Comparison of ENCODE assay signal across 19 cellular contexts in the genomic region with DNA sequence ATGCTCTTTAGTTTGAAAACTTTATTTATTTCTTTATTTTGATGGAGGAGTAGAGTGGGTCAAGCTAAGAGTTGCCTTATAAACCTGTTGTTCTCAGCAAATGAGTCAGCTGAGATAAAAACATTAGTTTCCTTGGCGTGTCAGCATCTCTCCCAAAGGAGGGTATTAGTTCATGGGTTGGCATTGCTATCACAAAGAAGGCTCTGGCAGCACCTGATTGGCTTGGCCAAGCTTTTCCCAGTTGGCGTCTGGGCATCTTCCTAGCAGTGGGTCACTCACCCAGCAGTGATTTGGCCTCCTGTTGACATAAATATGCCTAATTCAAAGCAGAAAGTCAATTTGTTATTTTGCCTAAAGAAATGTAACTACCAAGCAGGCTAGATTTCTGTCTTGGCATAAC.
DNase-seq lines count a peak whose midpoint lies in the region; ATAC-seq and TF ChIP-seq lines count a peak whose summit lies in the region.
"Had no signal": no experiment of that assay in that cellular context is flagged by ENCODE, and none has a peak within 500 bp of the region (broad histone marks: within the 10 kb centered on the region; RNA-seq: fewer than 3 reads in every experiment).

No MANE protein-coding gene starts in this region.

- POLR2A ChIA-PET in activated CD4-positive, alpha-beta T cell treated with anti-CD3 and anti-CD28 coated beads, Interleukin-2, amount 10 ng/mL, durations not matched to agents 7 days and 5 days (lab: Charles Lee), result no interaction called here
- POLR2A ChIA-PET in T-cell (lab: Charles Lee), result interaction anchor here in 1 of 2 donors (0.6 kb wide), 1 partner anchor 11 kb away, joined by 5 read pairs; no protein-coding TSS in a partner anchor

- no peak overlapping the region for H3K27ac Mint-ChIP-seq in activated CD4-positive, alpha-beta T cell treated with anti-CD3 and anti-CD28 coated beads, Interleukin-2, amount 10 ng/mL, durations not matched to agents 7 days and 5 days
- no peak overlapping the region for H3K27ac Mint-ChIP-seq in T-cell
- H3K27ac Mint-ChIP-seq: CD4-positive, alpha-beta T cell; H9 had no signal

- H3K36me3 Mint-ChIP-seq in activated CD4-positive, alpha-beta T cell treated with anti-CD3 and anti-CD28 coated beads, Interleukin-2, amount 10 ng/mL, durations not matched to agents 7 days and 5 days (ENCODE audit: low read depth), result no peaks in the 10 kb centered on the region
- H3K36me3 Mint-ChIP-seq in T-cell, result no peaks in the 10 kb centered on the region

- H2BK5ac ChIP-seq in mesenchymal stem cell (ENCODE audit: low read depth, low read length, poor library complexity, severe bottlenecking), result no peak overlapping the region

- no peaks in the 10 kb centered on the region for H3K79me1 ChIP-seq in mesenchymal stem cell (replicated peaks; ENCODE audit: low read length, poor library complexity, severe bottlenecking)

- H3K9me3 ChIP-seq in MG63, result peaks cover 4% of the 10 kb centered on the region; the same call in 1 of the 2 replicates
- no peaks in the 10 kb centered on the region for H3K9me3 ChIP-seq in mesenchymal stem cell (ENCODE audit: control insufficient read depth, low read length)
- H3K9me3 ChIP-seq: Caco-2 had no signal

- no peak overlapping the region for H2BK15ac ChIP-seq in mesenchymal stem cell (ENCODE audit: low read depth, poor library complexity, severe bottlenecking)

- no peak overlapping the region for H3K4me2 ChIP-seq in mesenchymal stem cell (ENCODE audit: low read length, poor library complexity, severe bottlenecking)
- H3K4me2 ChIP-seq: A549 had no signal

- H3K4me1 Mint-ChIP-seq in activated CD4-positive, alpha-beta T cell treated with anti-CD3 and anti-CD28 coated beads, Interleukin-2, amount 10 ng/mL, durations not matched to agents 7 days and 5 days, result no peaks in the 10 kb centered on the region
- no peaks in the 10 kb centered on the region for H3K4me1 Mint-ChIP-seq in T-cell

- H3K4ac ChIP-seq in mesenchymal stem cell (ENCODE audit: low read depth in 1 of 2, low read length in 2 of 2), result no peak overlapping the region

- no peak overlapping the region for H4K8ac ChIP-seq in mesenchymal stem cell (ENCODE audit: low read length)

- H3K4me3 ChIP-seq in MG63, result no peak overlapping the region
- H3K4me3 ChIP-seq in cardiac fibroblast (replicated peaks in 1 of 2; ENCODE audit: low read depth in 2 of 2, low read length in 2 of 2), result no peak overlapping the region
- no peak overlapping the region for H3K4me3 ChIP-seq in mesenchymal stem cell (ENCODE audit: insufficient read depth in 1 of 2, low read depth in 1 of 2, low read length in 2 of 2)
- H3K4me3 ChIP-seq: A549, GM12878 had no signal

- peaks cover 10% of the 10 kb centered on the region for H3K27me3 Mint-ChIP-seq in activated CD4-positive, alpha-beta T cell treated with anti-CD3 and anti-CD28 coated beads, Interleukin-2, amount 10 ng/mL, durations not matched to agents 7 days and 5 days
- peaks cover 3 to 12% of the 10 kb centered on the region in 2 donors for H3K27me3 Mint-ChIP-seq in T-cell
- H3K27me3 Mint-ChIP-seq: CD4-positive, alpha-beta T cell had no signal

- H3K9me3 Mint-ChIP-seq in activated CD4-positive, alpha-beta T cell treated with anti-CD3 and anti-CD28 coated beads, Interleukin-2, amount 10 ng/mL, durations not matched to agents 7 days and 5 days, result no peaks in the 10 kb centered on the region
- H3K9me3 Mint-ChIP-seq in T-cell, result no peaks in the 10 kb centered on the region
- H3K9me3 Mint-ChIP-seq: CD4-positive, alpha-beta T cell; H9 had no signal

- no peak for TF ChIP-seq CTCF in cardiac fibroblast (IDR thresholded peaks at IDR 0.05; ENCODE audit: low read depth, low read length)

- in situ Hi-C loops in G401 (cut with HindIII; ENCODE audit: low sequenced_read_pairs), result no loop called here

- H2BK12ac ChIP-seq in mesenchymal stem cell (ENCODE audit: low read length in 2 of 2), result peak overlapping the region in 1 of 2 experiments; percentile 65

- H4K91ac ChIP-seq in mesenchymal stem cell (ENCODE audit: low read length), result no peak overlapping the region

- H2AFZ ChIP-seq in mesenchymal stem cell (ENCODE audit: low read depth, low read length), result no peak overlapping the region

- H3K27me3 ChIP-seq in MG63 (no peaks in the 10 kb centered on the region), mesenchymal stem cell (ENCODE audit: control insufficient read depth in 1 of 2, insufficient read depth in 1 of 2, low read length in 2 of 2) (no peaks in the 10 kb centered on the region)

- no peaks in the 10 kb centered on the region for H3K36me3 ChIP-seq in MG63
- H3K36me3 ChIP-seq in mesenchymal stem cell (ENCODE audit: control insufficient read depth in 1 of 2, insufficient read depth in 2 of 2, low read depth in 1 of 2, low read length in 2 of 2), result no peaks in the 10 kb centered on the region

- ATAC-seq in T-cell (replicated peaks in 1 of 4), result no peak
- ATAC-seq: A549, GM12878, HepG2 had no signal

- peaks cover 8% of the 10 kb centered on the region for H3K4me1 ChIP-seq in mesenchymal stem cell (ENCODE audit: control insufficient read depth, insufficient read depth, low read depth, low read length)
- H3K4me1 ChIP-seq: Caco-2 had no signal

- H2AK5ac ChIP-seq in mesenchymal stem cell (ENCODE audit: low read length, severe bottlenecking), result peak overlapping the region; percentile 16

- H3K14ac ChIP-seq in mesenchymal stem cell (ENCODE audit: low read length in 2 of 2), result no peak overlapping the region

- H3K23ac ChIP-seq in mesenchymal stem cell (ENCODE audit: low read length in 2 of 2), result no peak overlapping the region

- no peak overlapping the region for H2BK120ac ChIP-seq in mesenchymal stem cell (ENCODE audit: low read depth, low read length)

- CTCF ChIA-PET in activated CD4-positive, alpha-beta T cell treated with anti-CD3 and anti-CD28 coated beads, Interleukin-2, amount 10 ng/mL, durations not matched to agents 7 days and 5 days (lab: Charles Lee), result no interaction called here
- CTCF ChIA-PET in T-cell (lab: Charles Lee), result no interaction called here

- DNase-seq in G401 (ENCODE audit: low spot score), result peak; percentile 89
- DNase-seq in MG63, result peak; percentile 75
- DNase-seq in cardiac fibroblast (ENCODE audit: low read depth in 2 of 2), result peak; percentile 20 to 33
- no peak for DNase-seq in mesenchymal stem cell
- no peak for DNase-seq in activated naive CD4-positive, alpha-beta T cell treated with anti-CD3 and anti-CD28 coated beads, Interleukin-2, amount 50 U/mL, for 16 hours
- DNase-seq in HuH-7 (ENCODE audit: low spot score), result no peak
- DNase-seq in activated CD4-positive, alpha-beta T cell treated with anti-CD3 and anti-CD28 coated beads, Interleukin-2, amount 10 ng/mL, durations not matched to agents 7 days and 5 days, result no peak
- DNase-seq in T-cell, result no peak
- DNase-seq: AML-193; Caco-2; CD4-positive, alpha-beta T cell; DMS79; GF-D8; H9 had no signal

- H3K4me3 Mint-ChIP-seq in activated CD4-positive, alpha-beta T cell treated with anti-CD3 and anti-CD28 coated beads, Interleukin-2, amount 10 ng/mL, durations not matched to agents 7 days and 5 days, result no peak overlapping the region
- no peak overlapping the region for H3K4me3 Mint-ChIP-seq in T-cell
- H3K4me3 Mint-ChIP-seq: CD4-positive, alpha-beta T cell; H9 had no signal

- 89% methylated on average over 2 of the region's 2 CpGs for WGBS in mesenchymal stem cell

- H3K27ac ChIP-seq in mesenchymal stem cell (ENCODE audit: low read length, poor library complexity, severe bottlenecking), result no peak overlapping the region
- H3K27ac ChIP-seq: 22Rv1, A549, C4-2B had no signal

- H3K9ac ChIP-seq in mesenchymal stem cell (ENCODE audit: low read length), result no peak overlapping the region

- peak overlapping the region in 1 of 2 experiments; percentile 29 for H3K18ac ChIP-seq in mesenchymal stem cell (ENCODE audit: low read depth in 1 of 2, low read length in 2 of 2)

Comparison
In these comparisons a context has a peak if more than half of its experiments do, and no peak if none do; other contexts are left out.
1. DNase-seq: peak in G401 (single experiment), MG63 (single experiment) and cardiac fibroblast (2 of 2); none in mesenchymal stem cell (single experiment), activated naive CD4-positive, alpha-beta T cell treated with anti-CD3 and anti-CD28 coated beads, Interleukin-2, amount 50 U/mL, for 16 hours (single experiment), HuH-7 (single experiment), activated CD4-positive, alpha-beta T cell treated with anti-CD3 and anti-CD28 coated beads, Interleukin-2, amount 10 ng/mL, durations not matched to agents 7 days and 5 days (single experiment) and T-cell (0 of 34).